ENCODE assay signal across 8 cellular contexts in genomic region chr3:156029208-156029607, GRCh38.
"Had no signal": no experiment of that assay in that cellular context is flagged by ENCODE, and none has a peak within 500 bp of the region (broad histone marks: within the 10 kb centered on the region; RNA-seq: fewer than 3 reads in every experiment).

No MANE protein-coding gene starts in this region.

- H3K4me3 ChIP-seq: GM12878 had no signal

- DNase-seq: GDM1, GF-D8 had no signal

- FAIRE-seq: G401.6, GM12878, GM12891, GM12892, GM18507, GM19239 had no signal

- ATAC-seq: GM12878 had no signal
